ENCODE assay signal across 23 cellular contexts in the genomic region with DNA sequence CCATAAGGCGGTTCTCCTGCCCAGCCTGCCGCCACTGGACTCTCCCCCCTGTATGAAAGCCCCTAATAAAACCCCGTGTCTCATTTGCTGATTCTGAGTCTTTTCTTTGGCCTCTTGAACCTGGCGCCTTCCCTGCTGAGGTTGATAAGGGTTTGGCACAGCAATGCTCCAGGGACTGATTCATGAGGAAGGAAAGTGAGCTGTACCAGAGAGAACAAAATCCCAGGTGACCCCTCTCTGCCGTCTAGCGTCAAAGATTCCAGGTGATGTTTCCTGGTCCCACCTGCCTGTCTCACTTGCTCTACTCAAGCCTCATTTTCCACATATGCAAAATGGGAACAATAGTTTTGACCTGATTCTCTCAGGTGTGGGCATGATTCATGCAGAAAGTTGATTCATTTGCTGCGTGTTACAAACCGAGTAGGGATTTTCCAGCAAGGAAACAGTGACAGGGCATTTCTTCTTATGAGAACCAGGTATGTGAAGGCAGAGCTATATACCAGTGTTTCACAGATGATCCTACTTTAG.
DNase-seq lines count a peak whose midpoint lies in the region; ATAC-seq, FAIRE-seq and TF ChIP-seq lines count a peak whose summit lies in the region.
"Had no signal": no experiment of that assay in that cellular context is flagged by ENCODE, and none has a peak within 500 bp of the region (broad histone marks: within the 10 kb centered on the region; RNA-seq: fewer than 3 reads in every experiment).

No MANE protein-coding gene starts in this region.

- no peaks in the 10 kb centered on the region for H3K4me1 ChIP-seq in breast epithelium
- peaks cover 35% of the 10 kb centered on the region for H3K4me1 ChIP-seq in mammary epithelial cell (ENCODE audit: insufficient read depth, low read length)
- no peaks in the 10 kb centered on the region for H3K4me1 ChIP-seq in lower lobe of right lung
- no peaks in the 10 kb centered on the region for H3K4me1 ChIP-seq in SJCRH30
- H3K4me1 ChIP-seq: prostate gland, vagina had no signal

- H3K4me3 ChIP-seq in breast epithelium (no peak overlapping the region), mammary epithelial cell (replicated peaks in 1 of 3; ENCODE audit: insufficient read depth in 1 of 3, low read depth in 2 of 3, low read length in 3 of 3) (no peak overlapping the region), lower lobe of right lung (no peak overlapping the region), SJCRH30 (no peak overlapping the region)
- H3K4me3 ChIP-seq: prostate gland, vagina had no signal

- H3K9ac ChIP-seq in mammary epithelial cell (ENCODE audit: insufficient read depth, low read length): peak overlapping the region; percentile 67

- BruUV-seq in MCF 10A (replicated peaks; lab: Mats Ljungman, UMichigan): no TSS peak
- no TSS peak for BruUV-seq in mammary epithelial cell (replicated peaks; lab: Mats Ljungman, UMichigan)

- intact Hi-C loops in MCF 10A (cut with micrococcal nuclease) (no loop called here), breast epithelium (cut with DNase I; ENCODE audit: low total_unique reads) (no loop called here), mammary epithelial cell (cut with micrococcal nuclease) (loop anchor here (1.0 to 10.0 kb wide), 7 partner anchors 107 to 729 kb away; a partner anchor contains a TSS), lower lobe of right lung (cut with DNase I) (no loop called here)

- H3K4me1 Mint-ChIP-seq in MCF 10A (ENCODE audit: insufficient read depth, unreplicated experiment): peaks cover 24% of the 10 kb centered on the region
- H3K4me1 Mint-ChIP-seq: activated naive CD4-positive, alpha-beta T cell treated with anti-CD3 and anti-CD28 coated beads, Interleukin-2, amount 10 ng/mL, durations not matched to agents 7 days and 5 days; CD4-positive, CD25-positive, alpha-beta regulatory T cell had no signal

- no peak for TF ChIP-seq CTCF in MCF 10A (IDR thresholded peaks at IDR 0.05; ENCODE audit: unreplicated experiment)
- no peak for TF ChIP-seq CTCF in breast epithelium (IDR thresholded peaks at IDR 0.05)
- TF ChIP-seq CTCF in mammary epithelial cell (conservative IDR thresholded peaks at IDR 0.05 in 1 of 2, IDR thresholded peaks at IDR 0.05 in 1 of 2; ENCODE audit: extremely low read depth in 1 of 2, insufficient read depth in 1 of 2, low read depth in 1 of 2, low read length in 2 of 2): no peak
- TF ChIP-seq CTCF in lower lobe of right lung (IDR thresholded peaks at IDR 0.05): no peak

- H3K9me3 Mint-ChIP-seq in MCF 10A (ENCODE audit: unreplicated experiment): no peaks in the 10 kb centered on the region

- no peaks in the 10 kb centered on the region for H3K27me3 Mint-ChIP-seq in MCF 10A (ENCODE audit: insufficient read depth, unreplicated experiment)
- H3K27me3 Mint-ChIP-seq: activated naive CD4-positive, alpha-beta T cell treated with anti-CD3 and anti-CD28 coated beads, Interleukin-2, amount 10 ng/mL, durations not matched to agents 7 days and 5 days; CD4-positive, CD25-positive, alpha-beta regulatory T cell had no signal

- peak overlapping the region; percentile 19 for H2AFZ ChIP-seq in mammary epithelial cell (ENCODE audit: low read depth, low read length)

- H3K79me2 ChIP-seq in mammary epithelial cell (ENCODE audit: insufficient read depth, low read length): no peaks in the 10 kb centered on the region

- H3K4me2 ChIP-seq in mammary epithelial cell (ENCODE audit: insufficient read depth, low read depth, low read length): peak overlapping the region; percentile 61

- in situ Hi-C loops in mammary epithelial cell (cut with MboI; ENCODE audit: low sequenced_read_pairs in 2 of 2): loop anchor here in 1 of 2 donors (10.0 kb wide), 1 partner anchor 283 kb away; no protein-coding TSS in a partner anchor

- POLR2A ChIA-PET in MCF 10A (lab: Yijun Ruan, JAX): interaction anchor here (0.5 to 2.7 kb wide), 12 partner anchors 30 to 1132 kb away, joined by 3 to 10 read pairs (median 3); no protein-coding TSS in a partner anchor

- peak; percentile 47 to 64 for ATAC-seq in lower lobe of right lung
- ATAC-seq: left cardiac atrium; stimulated activated naive CD8-positive, alpha-beta T cell treated with anti-CD3 and anti-CD28 coated beads, Interleukin-15, Interleukin-2, amounts not matched to agents 100 U/mL and 50 U/mL, for 24 hours had no signal

- dilution Hi-C loops in mammary epithelial cell (cut with HindIII; ENCODE audit: low sequenced_read_pairs): no loop called here

- FAIRE-seq in urothelium cell line (lab: Jason Lieb, UNC): peak; percentile 74
- FAIRE-seq: A204.1, H1 had no signal

- DNase-seq in MCF 10A (ENCODE audit: unreplicated experiment) (peak; percentile 68), breast epithelium (ENCODE audit: low spot score in 2 of 2) (no peak), mammary epithelial cell (peak; percentile 98), lower lobe of right lung (no peak), urothelium cell line (ENCODE audit: low spot score) (peak; percentile 23), SJCRH30 (no peak), H4 (ENCODE audit: low spot score) (no peak)
- no peak for DNase-seq in stimulated activated CD4-positive, alpha-beta T cell treated with anti-CD3 and anti-CD28 coated beads, Interleukin-2, amount 100 ng/mL, for 24 hours
- DNase-seq: activated naive CD4-positive, alpha-beta T cell treated with anti-CD3 and anti-CD28 coated beads, Interleukin-2, amount 10 ng/mL, durations not matched to agents 7 days and 5 days; CD4-positive, CD25-positive, alpha-beta regulatory T cell; dermis blood vessel endothelial cell; DND-41; Karpas-422; left cardiac atrium; NCI-H1417; NK-92 treated with Interleukin-12 subunit alpha and Interleukin-12 subunit beta, amount 100 ng/mL, for 24 hours; SHP77 treated with DMSO at 0.1 percent for 48 hours; stimulated activated naive CD8-positive, alpha-beta T cell treated with anti-CD3 and anti-CD28 coated beads, Interleukin-15, Interleukin-2, amounts not matched to agents 100 U/mL and 50 U/mL, for 24 hours; T-helper 9 cell had no signal

- CTCF ChIA-PET in MCF 10A (lab: Yijun Ruan, JAX) (no interaction called here), mammary epithelial cell (lab: Charles Lee; ENCODE audit: low non-redundant PET) (no interaction called here)

- WGBS in mammary epithelial cell (ENCODE audit: low coverage, missing lambda C conversion rate): 40% methylated on average over 8 of the region's 8 CpGs

- no peaks in the 10 kb centered on the region for H3K9me3 ChIP-seq in breast epithelium
- peaks cover 4% of the 10 kb centered on the region for H3K9me3 ChIP-seq in mammary epithelial cell (replicated peaks; ENCODE audit: insufficient read depth, low read length)
- H3K9me3 ChIP-seq in lower lobe of right lung: no peaks in the 10 kb centered on the region
- H3K9me3 ChIP-seq in SJCRH30 (replicated peaks): no peaks in the 10 kb centered on the region
- H3K9me3 ChIP-seq: prostate gland, vagina had no signal

- H3K27me3 ChIP-seq in breast epithelium (no peaks in the 10 kb centered on the region), mammary epithelial cell (ENCODE audit: insufficient read depth, low read length) (no peaks in the 10 kb centered on the region), lower lobe of right lung (ENCODE audit: low read depth) (no peaks in the 10 kb centered on the region), SJCRH30 (no peaks in the 10 kb centered on the region)
- H3K27me3 ChIP-seq: vagina had no signal

- no peaks in the 10 kb centered on the region for H4K20me1 ChIP-seq in mammary epithelial cell (ENCODE audit: insufficient read depth, low read length)

- H3K4me3 Mint-ChIP-seq in MCF 10A (ENCODE audit: unreplicated experiment): peak overlapping the region; percentile 56
- H3K4me3 Mint-ChIP-seq: activated naive CD4-positive, alpha-beta T cell treated with anti-CD3 and anti-CD28 coated beads, Interleukin-2, amount 10 ng/mL, durations not matched to agents 7 days and 5 days; CD4-positive, CD25-positive, alpha-beta regulatory T cell had no signal

- H3K27ac ChIP-seq in breast epithelium (no peak overlapping the region), mammary epithelial cell (ENCODE audit: insufficient read depth, low read depth, low read length) (peak overlapping the region; percentile 96), lower lobe of right lung (no peak overlapping the region), SJCRH30 (no peak overlapping the region)
- H3K27ac ChIP-seq: prostate gland, vagina had no signal

- TF ChIP-seq POLR2A in breast epithelium (IDR thresholded peaks at IDR 0.05): no peak

- H3K36me3 Mint-ChIP-seq in MCF 10A (ENCODE audit: insufficient read depth, unreplicated experiment): no peaks in the 10 kb centered on the region
- H3K36me3 Mint-ChIP-seq: activated naive CD4-positive, alpha-beta T cell treated with anti-CD3 and anti-CD28 coated beads, Interleukin-2, amount 10 ng/mL, durations not matched to agents 7 days and 5 days; CD4-positive, CD25-positive, alpha-beta regulatory T cell had no signal

- H3K36me3 ChIP-seq in breast epithelium: no peaks in the 10 kb centered on the region
- H3K36me3 ChIP-seq in mammary epithelial cell (ENCODE audit: insufficient read depth, low read length): no peaks in the 10 kb centered on the region
- no peaks in the 10 kb centered on the region for H3K36me3 ChIP-seq in lower lobe of right lung
- no peaks in the 10 kb centered on the region for H3K36me3 ChIP-seq in SJCRH30
- H3K36me3 ChIP-seq: prostate gland, vagina had no signal

- H3K27ac Mint-ChIP-seq in MCF 10A (ENCODE audit: low read depth, unreplicated experiment): peak overlapping the region; percentile 96
- H3K27ac Mint-ChIP-seq: activated naive CD4-positive, alpha-beta T cell treated with anti-CD3 and anti-CD28 coated beads, Interleukin-2, amount 10 ng/mL, durations not matched to agents 7 days and 5 days; CD4-positive, CD25-positive, alpha-beta regulatory T cell had no signal

Comparison
In these comparisons a context has a peak if more than half of its experiments do, and no peak if none do; other contexts are left out.
1. DNase-seq: peak in MCF 10A (single experiment), mammary epithelial cell (single experiment) and urothelium cell line (single experiment); none in breast epithelium (0 of 2), lower lobe of right lung (single experiment), stimulated activated CD4-positive, alpha-beta T cell treated with anti-CD3 and anti-CD28 coated beads, Interleukin-2, amount 100 ng/mL, for 24 hours (0 of 2), SJCRH30 (0 of 2) and H4 (single experiment).